23 cellular contexts compared by ENCODE assay signal in the genomic region with DNA sequence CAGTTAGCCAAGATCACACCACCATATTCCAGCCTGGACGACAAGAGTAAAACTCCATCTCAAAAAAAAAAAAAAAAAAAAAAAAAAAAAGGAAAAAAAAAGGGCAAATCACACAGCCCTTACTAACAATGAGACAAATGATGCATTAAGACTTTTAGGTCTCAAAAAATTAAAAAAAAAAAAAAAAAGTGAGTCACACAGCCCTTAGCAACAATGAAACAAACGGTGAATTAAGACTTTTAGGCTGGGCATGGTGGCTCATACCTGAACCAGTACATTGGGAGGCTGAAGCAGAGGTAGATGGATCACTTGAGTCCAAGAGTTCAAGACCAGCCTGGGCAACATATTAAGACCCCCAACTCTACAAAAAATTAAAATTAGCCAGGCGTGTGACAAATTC. TPM values are rescaled to one million over a fixed set of nuclear protein-coding genes. Genes with fewer than 3 reads are reported as not detected.
"Had no signal": no experiment of that assay in that cellular context is flagged by ENCODE, and none has a peak within 500 bp of the region (broad histone marks: within the 10 kb centered on the region; RNA-seq: fewer than 3 reads in every experiment).

No MANE protein-coding gene starts in this region.

- H3K27me3 Mint-ChIP-seq: naive thymus-derived CD4-positive, alpha-beta T cell had no signal

- H3K9me3 Mint-ChIP-seq: immature natural killer cell; naive thymus-derived CD4-positive, alpha-beta T cell; neural crest cell; WTC11 had no signal

- H3K4me1 ChIP-seq: left lung, suprapubic skin, tibial nerve had no signal

- H3K4me3 Mint-ChIP-seq: immature natural killer cell; naive thymus-derived CD4-positive, alpha-beta T cell; neural crest cell; WTC11 had no signal

- H3K27me3 ChIP-seq: cardiac muscle cell, left lung, suprapubic skin, tibial nerve had no signal

- H3K27ac Mint-ChIP-seq: WTC11 had no signal

- H3K9me3 ChIP-seq: left lung, suprapubic skin, tibial nerve had no signal

- H3K4me3 ChIP-seq: cardiac muscle cell, left lung, lung, suprapubic skin, tibial nerve had no signal

- ATAC-seq: left lung; naive thymus-derived CD4-positive, alpha-beta T cell; sciatic nerve; WTC11 had no signal

- H3K4me1 Mint-ChIP-seq: immature natural killer cell, neural crest cell, WTC11 had no signal

- H3K27ac ChIP-seq: cardiac muscle cell, left lung, suprapubic skin, tibial nerve had no signal

- DNase-seq: activated CD4-positive, alpha-beta T cell treated with anti-CD3 and anti-CD28 coated beads, Interleukin-2, amount 50 U/mL, for 48 hours; activated naive CD4-positive, alpha-beta T cell treated with Interleukin-2 at 50 U/mL for 16 hours; dermis blood vessel endothelial cell; effector memory CD4-positive, alpha-beta T cell; foreskin melanocyte; immature natural killer cell; left lung; naive thymus-derived CD4-positive, alpha-beta T cell; occipital lobe; small intestine; stimulated activated CD4-positive, alpha-beta T cell treated with anti-CD3 and anti-CD28 coated beads, Interleukin-2, amount 100 ng/mL, for 48 hours; stimulated activated CD8-positive, alpha-beta memory T cell treated with anti-CD3 and anti-CD28 coated beads, Interleukin-4, amount 100 ng/mL, for 48 hours; stimulated activated naive CD4-positive, alpha-beta T cell; T-helper 1 cell; T-helper 9 cell had no signal

RNA-seq across cellular contexts. Expression of gene ANGPTL6, which starts 49.6 kb away (rescaled TPM):
- total RNA-seq: neural crest cell, posterior vena cava, sciatic nerve had no signal
